In genomic region chr5:35745193-35745592, GRCh38 we compare ENCODE assay signal across 15 cellular contexts.
DNase-seq lines count a peak whose midpoint lies in the region; ATAC-seq, FAIRE-seq and TF ChIP-seq lines count a peak whose summit lies in the region.
"Had no signal": no experiment of that assay in that cellular context is flagged by ENCODE, and none has a peak within 500 bp of the region (broad histone marks: within the 10 kb centered on the region; RNA-seq: fewer than 3 reads in every experiment).

No MANE protein-coding gene starts in this region.

- TF ChIP-seq POLR2A in GM12878 (IDR thresholded peaks at IDR 0.05; ENCODE audit: low read depth, low read length) = no peak

- H3K9me3 ChIP-seq in Loucy (ENCODE audit: insufficient read depth, low read depth, low read length) (no peaks in the 10 kb centered on the region), GM12878 (replicated peaks; ENCODE audit: control insufficient read depth, insufficient read depth, low read length) (no peaks in the 10 kb centered on the region)
- H3K9me3 ChIP-seq: Caco-2 had no signal

- H4K20me1 ChIP-seq in Loucy (ENCODE audit: insufficient read depth, low read length, poor library complexity, severe bottlenecking) = no peaks in the 10 kb centered on the region
- no peaks in the 10 kb centered on the region for H4K20me1 ChIP-seq in GM12878 (ENCODE audit: control insufficient read depth, insufficient read depth)

- POLR2A ChIA-PET in GM12878 (lab: Charles Lee) = interaction anchor here (0.6 kb wide), 1 partner anchor 140 kb away, joined by 3 read pairs; no protein-coding TSS in a partner anchor

- no peak overlapping the region for H3K27ac Mint-ChIP-seq in activated naive CD8-positive, alpha-beta T cell
- no peak overlapping the region for H3K27ac Mint-ChIP-seq in activated naive CD8-positive, alpha-beta T cell treated with anti-CD3 and anti-CD28 coated beads, Interleukin-2, amount 50 U/mL, for 24 hours
- no peak overlapping the region for H3K27ac Mint-ChIP-seq in stimulated activated memory B cell treated with anti-CD40 and anti-IgM and Interleukin-4, amounts not matched to agents 10 μg/mL and 1 μg/mL and 100 μg/mL, for 72 hours
- H3K27ac Mint-ChIP-seq: CD14-positive monocyte had no signal

- no peaks in the 10 kb centered on the region for H3K9me2 ChIP-seq in Loucy (replicated peaks; ENCODE audit: low read depth, low read length)

- no peaks in the 10 kb centered on the region for H3K27me3 Mint-ChIP-seq in activated naive CD8-positive, alpha-beta T cell
- no peaks in the 10 kb centered on the region for H3K27me3 Mint-ChIP-seq in activated naive CD8-positive, alpha-beta T cell treated with anti-CD3 and anti-CD28 coated beads, Interleukin-2, amount 50 U/mL, for 24 hours
- peaks cover 14% of the 10 kb centered on the region for H3K27me3 Mint-ChIP-seq in stimulated activated memory B cell treated with anti-CD40 and anti-IgM and Interleukin-4, amounts not matched to agents 10 μg/mL and 1 μg/mL and 100 μg/mL, for 72 hours

- no peak for TF ChIP-seq EP300 in GM12878 (IDR thresholded peaks at IDR 0.05; ENCODE audit: borderline replicate concordance in 1 of 2, control insufficient read depth in 1 of 2, low read depth in 2 of 2, low read length in 2 of 2)

- peak overlapping the region; percentile 50; the same call in 1 of the 2 replicates for H2AFZ ChIP-seq in Loucy (ENCODE audit: low read length)
- H2AFZ ChIP-seq in GM12878 (ENCODE audit: control insufficient read depth, low read depth, low read length) = no peak overlapping the region
- H2AFZ ChIP-seq: GM23248 had no signal

- no peaks in the 10 kb centered on the region for H3F3A ChIP-seq in Loucy (ENCODE audit: low read depth)

- peaks cover 37% of the 10 kb centered on the region for H3K4me1 Mint-ChIP-seq in activated naive CD8-positive, alpha-beta T cell (ENCODE audit: low read depth)
- peaks cover 39% of the 10 kb centered on the region for H3K4me1 Mint-ChIP-seq in activated naive CD8-positive, alpha-beta T cell treated with anti-CD3 and anti-CD28 coated beads, Interleukin-2, amount 50 U/mL, for 24 hours
- no peaks in the 10 kb centered on the region for H3K4me1 Mint-ChIP-seq in stimulated activated memory B cell treated with anti-CD40 and anti-IgM and Interleukin-4, amounts not matched to agents 10 μg/mL and 1 μg/mL and 100 μg/mL, for 72 hours
- H3K4me1 Mint-ChIP-seq: CD14-positive monocyte had no signal

- H3K9me3 Mint-ChIP-seq in activated naive CD8-positive, alpha-beta T cell (ENCODE audit: low read depth) = peaks cover 11% of the 10 kb centered on the region
- H3K9me3 Mint-ChIP-seq in activated naive CD8-positive, alpha-beta T cell treated with anti-CD3 and anti-CD28 coated beads, Interleukin-2, amount 50 U/mL, for 24 hours = peaks cover 28% of the 10 kb centered on the region
- peaks cover 6% of the 10 kb centered on the region for H3K9me3 Mint-ChIP-seq in stimulated activated memory B cell treated with anti-CD40 and anti-IgM and Interleukin-4, amounts not matched to agents 10 μg/mL and 1 μg/mL and 100 μg/mL, for 72 hours

- H3K4me1 ChIP-seq in Loucy (ENCODE audit: insufficient read depth, low read length, poor library complexity, severe bottlenecking) = peaks cover 15% of the 10 kb centered on the region
- no peaks in the 10 kb centered on the region for H3K4me1 ChIP-seq in GM12878 (ENCODE audit: control insufficient read depth, insufficient read depth, low read length)
- H3K4me1 ChIP-seq: Caco-2 had no signal

- no peak overlapping the region for H3K27ac ChIP-seq in GM12878 (ENCODE audit: control insufficient read depth, insufficient read depth)
- H3K27ac ChIP-seq: GM23248, HL-60 had no signal

- in situ Hi-C loops in GM12878 (cut with MboI) = no loop called here

- 65% methylated on average over 7 of the region's 8 CpGs for WGBS in GM12878 (ENCODE audit: insufficient coverage, insufficient replicate concordance, low lambda C conversion rate, missing lambda C conversion rate)

- ATAC-seq in activated naive CD8-positive, alpha-beta T cell treated with anti-CD3 and anti-CD28 coated beads, Interleukin-2, amount 50 U/mL, for 24 hours = no peak
- peak; percentile 78 for ATAC-seq in GM12878
- no peak for ATAC-seq in stimulated activated memory B cell treated with anti-CD40 and anti-IgM and Interleukin-4, amounts not matched to agents 10 μg/mL and 1 μg/mL and 100 μg/mL, for 72 hours
- ATAC-seq: HCT116 had no signal

- DNase-seq in activated naive CD8-positive, alpha-beta T cell treated with anti-CD3 and anti-CD28 coated beads, Interleukin-2, amount 50 U/mL, for 24 hours = no peak
- no peak for DNase-seq in GM12878 (ENCODE audit: low read depth, low spot score)
- DNase-seq in urothelium cell line (ENCODE audit: low spot score) = peak; percentile 30
- DNase-seq in SKM-1 treated with dmso at 0.1 percent for 144 hours (lab: John Stamatoyannopoulos, UW; ENCODE audit: unreplicated experiment) = no peak
- DNase-seq: ACHN, AML-193, Caco-2, GM23248, NCI-H187 had no signal

- H3K4me2 ChIP-seq in Loucy (ENCODE audit: low read depth, low read length, poor library complexity, severe bottlenecking) = no peak overlapping the region
- H3K4me2 ChIP-seq in GM12878 (ENCODE audit: control insufficient read depth, insufficient read depth) = no peak overlapping the region

- SMC1A ChIA-PET in GM12878 (lab: Charles Lee; ENCODE audit: uncharacterized antibody, unreplicated experiment) = interaction anchor here (1.0 to 1.1 kb wide), 2 partner anchors 46 to 94 kb away, joined by 3 to 6 read pairs; no protein-coding TSS in a partner anchor

- peak overlapping the region; percentile 26 for H3K9ac ChIP-seq in Loucy (ENCODE audit: low read depth, low read length, poor library complexity, severe bottlenecking)
- H3K9ac ChIP-seq in GM12878 (ENCODE audit: control insufficient read depth, insufficient read depth, low read length) = no peak overlapping the region
- H3K9ac ChIP-seq: GM23248 had no signal

- H3K36me3 ChIP-seq in Loucy (ENCODE audit: insufficient read depth, low read length) = no peaks in the 10 kb centered on the region
- no peaks in the 10 kb centered on the region for H3K36me3 ChIP-seq in GM12878 (ENCODE audit: control insufficient read depth in 2 of 2, insufficient read depth in 2 of 2, low read length in 1 of 2)

- H3K27me3 ChIP-seq in Loucy (ENCODE audit: insufficient read depth, low read length, poor library complexity, severe bottlenecking) (no peaks in the 10 kb centered on the region), GM12878 (replicated peaks in 1 of 2; ENCODE audit: control insufficient read depth in 2 of 2, insufficient read depth in 2 of 2, low read length in 1 of 2) (no peaks in the 10 kb centered on the region)

- BruUV-seq in GM12878 (replicated peaks; lab: Mats Ljungman, UMichigan) = no TSS peak

- H3K4me3 ChIP-seq in Loucy (ENCODE audit: low read length, poor library complexity, severe bottlenecking) (no peak overlapping the region), GM12878 (no peak overlapping the region)
- H3K4me3 ChIP-seq: GM23248 had no signal

- intact Hi-C loops in GM12878 (cut with micrococcal nuclease; ENCODE audit: unreplicated experiment) = no loop called here

- TF ChIP-seq RAD21 in GM12878 (IDR thresholded peaks at IDR 0.05; ENCODE audit: insufficient read depth, low read depth, low read length) = no peak

- H3K36me3 Mint-ChIP-seq in activated naive CD8-positive, alpha-beta T cell = peaks cover 20% of the 10 kb centered on the region
- H3K36me3 Mint-ChIP-seq in activated naive CD8-positive, alpha-beta T cell treated with anti-CD3 and anti-CD28 coated beads, Interleukin-2, amount 50 U/mL, for 24 hours (ENCODE audit: low read depth) = no peaks in the 10 kb centered on the region
- H3K36me3 Mint-ChIP-seq in stimulated activated memory B cell treated with anti-CD40 and anti-IgM and Interleukin-4, amounts not matched to agents 10 μg/mL and 1 μg/mL and 100 μg/mL, for 72 hours = no peaks in the 10 kb centered on the region

- peak overlapping the region; percentile 28 for H3K4me3 Mint-ChIP-seq in activated naive CD8-positive, alpha-beta T cell
- H3K4me3 Mint-ChIP-seq in activated naive CD8-positive, alpha-beta T cell treated with anti-CD3 and anti-CD28 coated beads, Interleukin-2, amount 50 U/mL, for 24 hours = no peak overlapping the region
- H3K4me3 Mint-ChIP-seq in stimulated activated memory B cell treated with anti-CD40 and anti-IgM and Interleukin-4, amounts not matched to agents 10 μg/mL and 1 μg/mL and 100 μg/mL, for 72 hours = no peak overlapping the region
- H3K4me3 Mint-ChIP-seq: CD14-positive monocyte had no signal

- TF ChIP-seq CTCF in Loucy (conservative IDR thresholded peaks at IDR 0.05; ENCODE audit: low read length) = no peak
- no peak for TF ChIP-seq CTCF in GM12878 (IDR thresholded peaks at IDR 0.05 in 2 of 3, conservative IDR thresholded peaks at IDR 0.05 in 1 of 3; ENCODE audit: control insufficient read depth in 2 of 3, extremely low read depth in 1 of 3, insufficient read depth in 1 of 3, low read depth in 3 of 3, low read length in 3 of 3)

- CTCF ChIA-PET in GM12878 (lab: Yijun Ruan, JAX) = no interaction called here

- FAIRE-seq in GM12878 (lab: Jason Lieb, UNC) (no peak), urothelium cell line (lab: Jason Lieb, UNC) (no peak)

- RAD21 ChIA-PET in GM12878 (lab: Charles Lee; ENCODE audit: unreplicated experiment) = interaction anchor here (0.9 kb wide), 1 partner anchor 32 kb away, joined by 5 read pairs; no protein-coding TSS in a partner anchor

- H3K79me2 ChIP-seq in Loucy (ENCODE audit: insufficient read depth, low read length) (no peaks in the 10 kb centered on the region), GM12878 (ENCODE audit: control insufficient read depth, insufficient read depth, low read length) (no peaks in the 10 kb centered on the region)
